8 cellular contexts compared by ENCODE assay signal in genomic region chr13:50910483-50910805, GRCh38. TPM values are rescaled to one million over a fixed set of nuclear protein-coding genes. Genes with fewer than 3 reads are reported as not detected.
DNase-seq lines count a peak whose midpoint lies in the region; ATAC-seq and TF ChIP-seq lines count a peak whose summit lies in the region.

No MANE protein-coding gene starts in this region.

- peaks cover 0 to 2% (median 0%) of the 10 kb centered on the region in 3 donors for H3K27me3 Mint-ChIP-seq in CD14-positive monocyte (ENCODE audit: low read depth in 3 of 3)

- no peaks in the 10 kb centered on the region for H3K9me3 ChIP-seq in spleen

- peak overlapping the region; percentile 87 to 96 for H3K4me3 Mint-ChIP-seq in CD14-positive monocyte

- TF ChIP-seq POLR2A in spleen (IDR thresholded peaks at IDR 0.05), result no peak

- peaks cover 0 to 5% of the 10 kb centered on the region in 2 donors for H3K36me3 Mint-ChIP-seq in CD14-positive monocyte

- peak overlapping the region; percentile 92 to 98 (median 97) for H3K27ac Mint-ChIP-seq in CD14-positive monocyte

- DNase-seq in CD14-positive monocyte (ENCODE audit: low spot score), result no peak
- DNase-seq in NCI-H69 (lab: John Stamatoyannopoulos, UW), result peak; percentile 67
- DNase-seq in brain microvascular endothelial cell, result no peak
- peak; percentile 40 for DNase-seq in iris pigment epithelial cell (ENCODE audit: low read depth)
- no peak for DNase-seq in spleen

- H3K4me1 Mint-ChIP-seq in CD14-positive monocyte, result peaks cover 41% of the 10 kb centered on the region

- TF ChIP-seq CTCF in CD14-positive monocyte (IDR thresholded peaks at IDR 0.05), result no peak
- TF ChIP-seq CTCF in brain microvascular endothelial cell (IDR thresholded peaks at IDR 0.05; ENCODE audit: low read depth, low read length, missing control alignments), result peak; percentile 8
- no peak for TF ChIP-seq CTCF in spleen (IDR thresholded peaks at IDR 0.05 in 8 of 11, conservative IDR thresholded peaks at IDR 0.05 in 3 of 11)

- WGBS in spleen, 5 donors, result 0 to 1% (median 1%) methylated on average over 13 of the region's 13 CpGs

- no peaks in the 10 kb centered on the region for H3K9me3 Mint-ChIP-seq in CD14-positive monocyte

- H3K4me3 ChIP-seq in brain microvascular endothelial cell (ENCODE audit: low read depth, low read length), result peak overlapping the region; percentile 81
- H3K4me3 ChIP-seq in spleen, result peak overlapping the region; percentile 66 to 90 (median 84)

- H3K4me1 ChIP-seq in spleen, result peaks cover 31 to 73% (median 56%) of the 10 kb centered on the region in 6 donors

- H3K27me3 ChIP-seq in brain microvascular endothelial cell (replicated peaks), result no peaks in the 10 kb centered on the region
- no peaks in the 10 kb centered on the region for H3K27me3 ChIP-seq in spleen (replicated peaks in 1 of 7)

- H3K36me3 ChIP-seq in brain microvascular endothelial cell (replicated peaks), result no peaks in the 10 kb centered on the region
- H3K36me3 ChIP-seq in spleen, result no peaks in the 10 kb centered on the region

- ATAC-seq in GM21526 (IDR thresholded peaks at IDR 0.05; ENCODE audit: low FRiP score, unreplicated experiment) (peak; percentile 5), HG03378 (IDR thresholded peaks at IDR 0.05; ENCODE audit: unreplicated experiment) (no peak), HG03025 (IDR thresholded peaks at IDR 0.05; ENCODE audit: low FRiP score, unreplicated experiment) (no peak)

- H3K27ac ChIP-seq in brain microvascular endothelial cell, result peak overlapping the region; percentile 60
- peak overlapping the region; percentile 87 to 98 (median 96) for H3K27ac ChIP-seq in spleen

- intact Hi-C loops in CD14-positive monocyte (cut with micrococcal nuclease), result loop anchor here (5.0 to 10.0 kb wide), 6 partner anchors 196 to 933 kb away; partner anchors contain the start of gene TRIM13 (in 1 of the 2)
- intact Hi-C loops in spleen (cut with DNase I; ENCODE audit: low total_unique reads), result loop anchor here (5.0 kb wide), 2 partner anchors 378 to 933 kb away; no protein-coding TSS in a partner anchor

- in situ Hi-C loops in brain microvascular endothelial cell (cut with HindIII; ENCODE audit: low pct_ligation_motif_present, low sequenced_read_pairs), result no loop called here

RNA-seq across cellular contexts. Expression of gene RNASEH2B, which starts 0.9 kb away (rescaled TPM):
- polyA plus RNA-seq in CD14-positive monocyte (10 to 100 TPM; 65.9 to 71.5 TPM), spleen (100 to 1,000 TPM in 2 of 3 donors, 10 to 100 TPM in 1; 81.1 to 129 (median 103) TPM)
- 10 to 100 TPM; 57.2 to 84.8 (median 70.3) TPM for total RNA-seq in spleen

Comparison
In these comparisons a context has a peak if more than half of its experiments do, and no peak if none do; other contexts are left out.
1. DNase-seq: peak in NCI-H69 (single experiment) and iris pigment epithelial cell (single experiment); none in CD14-positive monocyte (single experiment), brain microvascular endothelial cell (single experiment) and spleen (single experiment).